ENCODE assay signal across 8 cellular contexts in genomic region chr1:37946703-37947360, GRCh38. TPM values are rescaled to one million over a fixed set of nuclear protein-coding genes. Genes with fewer than 3 reads are reported as not detected.
DNase-seq lines count a peak whose midpoint lies in the region; ATAC-seq and TF ChIP-seq lines count a peak whose summit lies in the region.

Gene INPP5B (minus strand): TSS chr1:37947053. CDS start chr1:37946308, 745 bp downstream.

- H3K4me3 ChIP-seq in gastroesophageal sphincter (peak within 1 kb of the TSS; percentile 85 to 92), neuron (ENCODE audit: low read length) (peak within 1 kb of the TSS; percentile 76), stomach smooth muscle (ENCODE audit: low read length in 2 of 2) (peak within 1 kb of the TSS; percentile 99 to 100)

- H3K27ac ChIP-seq in gastroesophageal sphincter (peak within 1 kb of the TSS; percentile 82 to 93 (median 88)), stomach smooth muscle (ENCODE audit: low read length) (peak within 1 kb of the TSS; percentile 86)

- ATAC-seq in HG03066 (IDR thresholded peaks at IDR 0.05; ENCODE audit: low read depth, unreplicated experiment) (peak; percentile 95), gastroesophageal sphincter (peak; percentile 92)

- H3K9me3 ChIP-seq in gastroesophageal sphincter (no peaks in the 10 kb centered on the region), neuron (ENCODE audit: low read length) (no peaks in the 10 kb centered on the region), stomach smooth muscle (ENCODE audit: control insufficient read depth in 2 of 2, low read length in 2 of 2) (no peaks in the 10 kb centered on the region)

- H3K4me1 ChIP-seq in gastroesophageal sphincter (peaks cover 0 to 30% (median 13%) of the 10 kb centered on the region in 3 donors), neuron (ENCODE audit: insufficient read depth, low read length) (peaks cover 6% of the 10 kb centered on the region), stomach smooth muscle (ENCODE audit: control insufficient read depth, insufficient read depth, low read length) (peaks cover 14% of the 10 kb centered on the region)

- H3K36me3 ChIP-seq in gastroesophageal sphincter = peaks cover 0 to 36% of the 10 kb centered on the region in 2 donors
- peaks cover 3% of the 10 kb centered on the region for H3K36me3 ChIP-seq in neuron (ENCODE audit: insufficient read depth, low read length)
- H3K36me3 ChIP-seq in stomach smooth muscle (ENCODE audit: control insufficient read depth in 2 of 2, insufficient read depth in 2 of 2, low read length in 2 of 2) = peaks cover 5 to 11% of the 10 kb centered on the region in 2 donors

- peak within 1 kb of the TSS; percentile 95 to 96 for H3K9ac ChIP-seq in stomach smooth muscle (ENCODE audit: low read length in 2 of 2)

- TF ChIP-seq EP300 in gastroesophageal sphincter (IDR thresholded peaks at IDR 0.05) = no peak

- WGBS in gastroesophageal sphincter (ENCODE audit: low coverage in 1 of 2), 2 donors = 0% methylated on average over 4 of the region's 11 CpGs; no CpG with 5 or more reads in 1 of the 2 donors

- H2AFZ ChIP-seq in neuron (ENCODE audit: low read depth, low read length) = peak within 1 kb of the TSS; percentile 74

- DNase-seq in NK-92 treated with Interleukin-12 subunit alpha and Interleukin-12 subunit beta, amount 100 ng/mL, for 24 hours (lab: John Stamatoyannopoulos, UW) = peak; percentile 87
- DNase-seq in NK-92 (lab: John Stamatoyannopoulos, UW; ENCODE audit: unreplicated experiment) = no peak
- peak; percentile 56 for DNase-seq in activated gamma-delta T cell treated with anti-CD3 and anti-CD28 coated beads, Interleukin-2, amount 50 U/mL, for 16 hours (ENCODE audit: low read depth)

- peak; percentile 63 for TF ChIP-seq POLR2A in Raji (IDR thresholded peaks at IDR 0.05; ENCODE audit: insufficient read depth, low read depth, low read length)
- TF ChIP-seq POLR2A in gastroesophageal sphincter (IDR thresholded peaks at IDR 0.05) = peak; percentile 43 to 61

- TF ChIP-seq CTCF in gastroesophageal sphincter (IDR thresholded peaks at IDR 0.05) = peak in 3 of 4 experiments; percentile 22 to 50 (median 26)

- H3K27me3 ChIP-seq in gastroesophageal sphincter = no peaks in the 10 kb centered on the region
- H3K27me3 ChIP-seq in neuron (ENCODE audit: insufficient read depth, low read length) = no peaks in the 10 kb centered on the region
- no peaks in the 10 kb centered on the region for H3K27me3 ChIP-seq in stomach smooth muscle (ENCODE audit: control insufficient read depth in 1 of 2, insufficient read depth in 2 of 2, low read length in 2 of 2)

RNA-seq across cellular contexts. Expression of gene INPP5B, which starts in this region (rescaled TPM):
- total RNA-seq in gastroesophageal sphincter = 10 to 100 TPM; 32.6 to 80.8 (median 37.7) TPM
